8 cellular contexts compared by ENCODE assay signal in the genomic region with DNA sequence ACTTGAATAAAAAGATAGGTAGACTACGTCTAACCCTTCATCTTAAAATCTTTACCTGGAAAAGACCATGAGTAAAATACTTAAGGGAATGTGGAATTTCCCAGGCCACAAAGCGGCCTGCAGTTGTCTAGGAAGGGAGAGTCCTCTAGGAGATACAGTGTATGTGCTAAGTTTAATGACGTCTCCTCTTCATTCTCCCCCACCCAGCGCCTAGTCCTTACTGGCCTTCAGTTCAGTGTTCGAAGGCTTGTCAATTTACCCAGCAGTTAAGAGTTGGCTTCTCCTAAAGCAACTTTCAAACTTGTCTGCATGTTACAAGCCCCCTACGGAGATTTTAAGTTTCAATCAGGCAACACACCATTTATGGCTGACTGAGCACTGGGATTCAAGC. TPM values are rescaled to one million over a fixed set of nuclear protein-coding genes. Genes with fewer than 3 reads are reported as not detected.
A peak's percentile ranks its signal among the peaks of the same experiment; 100 is the strongest.
DNase-seq lines count a peak whose midpoint lies in the region; ATAC-seq and TF ChIP-seq lines count a peak whose summit lies in the region.

No MANE protein-coding gene starts in this region.

- ATAC-seq in GM21381 (IDR thresholded peaks at IDR 0.05; ENCODE audit: unreplicated experiment) = no peak

- intact Hi-C loops in activated T-helper 2 cell treated with anti-CD3 and anti-CD28 coated beads, Interferon-gamma antibody, Interleukin-2, Interleukin-4, amounts not matched to agents 10 μg/mL and 5 μg/mL and 100 μg/mL, durations not matched to agents 14 hours and 24 hours and 36 hours (cut with micrococcal nuclease) = loop anchor here (2.0 to 5.0 kb wide), 2 partner anchors 110 to 1010 kb away; a partner anchor contains a TSS
- intact Hi-C loops in thyroid gland (cut with DNase I) = loop anchor here (10.0 kb wide), 1 partner anchor 62 kb away; a partner anchor contains a TSS

- no peaks in the 10 kb centered on the region for H3K27me3 ChIP-seq in HUES6 (ENCODE audit: control insufficient read depth, insufficient read depth, low read length)
- H3K27me3 ChIP-seq in thyroid gland = no peaks in the 10 kb centered on the region

- TF ChIP-seq CTCF in AG10803 (conservative IDR thresholded peaks at IDR 0.05; ENCODE audit: low read length) (no peak), thyroid gland (IDR thresholded peaks at IDR 0.05) (no peak)

- no peaks in the 10 kb centered on the region for H3K27me3 Mint-ChIP-seq in activated T-helper 2 cell treated with anti-CD3 and anti-CD28 coated beads, Interferon-gamma antibody, Interleukin-2, Interleukin-4, amounts not matched to agents 10 μg/mL and 5 μg/mL and 100 μg/mL, durations not matched to agents 14 hours and 24 hours and 36 hours (ENCODE audit: low read depth)

- peaks cover 31% of the 10 kb centered on the region for H3K4me1 ChIP-seq in HUES6 (ENCODE audit: control insufficient read depth, insufficient read depth, low read length)
- H3K4me1 ChIP-seq in thyroid gland = peaks cover 12 to 18% of the 10 kb centered on the region in 2 donors

- H3K4me3 ChIP-seq in AG10803 (ENCODE audit: low read length) = peak overlapping the region; percentile 93
- H3K4me3 ChIP-seq in HUES6 (ENCODE audit: low read depth, low read length) = peak overlapping the region; percentile 91
- H3K4me3 ChIP-seq in thyroid gland (replicated peaks in 1 of 3) = peak overlapping the region in 1 of 3 donors; percentile 90

- WGBS in thyroid gland, 2 donors = 50 to 52% methylated on average over 6 of the region's 6 CpGs

- DNase-seq in AG10803 (ENCODE audit: low read depth) = no peak
- no peak for DNase-seq in activated T-helper 2 cell treated with anti-CD3 and anti-CD28 coated beads, Interferon-gamma antibody, Interleukin-2, Interleukin-4, amounts not matched to agents 10 μg/mL and 5 μg/mL and 100 μg/mL, durations not matched to agents 14 hours and 24 hours and 36 hours (ENCODE audit: low spot score)
- DNase-seq in islet precursor cell = peak; percentile 77
- DNase-seq in thyroid gland = peak in 1 of 2 donors; percentile 14
- DNase-seq in activated CD4-positive, CD25-positive, alpha-beta regulatory T cell (lab: John Stamatoyannopoulos, UW) = no peak
- no peak for DNase-seq in NOMO-1 treated with dmso at 0.1 percent for 144 hours (lab: John Stamatoyannopoulos, UW; ENCODE audit: unreplicated experiment)

- TF ChIP-seq POLR2A in thyroid gland (IDR thresholded peaks at IDR 0.05) = no peak

- H3K36me3 Mint-ChIP-seq in activated T-helper 2 cell treated with anti-CD3 and anti-CD28 coated beads, Interferon-gamma antibody, Interleukin-2, Interleukin-4, amounts not matched to agents 10 μg/mL and 5 μg/mL and 100 μg/mL, durations not matched to agents 14 hours and 24 hours and 36 hours (ENCODE audit: low read depth) = peaks cover 24% of the 10 kb centered on the region

- H3K36me3 ChIP-seq in HUES6 (ENCODE audit: control insufficient read depth, insufficient read depth, low read length) (no peaks in the 10 kb centered on the region), thyroid gland (no peaks in the 10 kb centered on the region)

- peak overlapping the region; percentile 99 for H3K27ac Mint-ChIP-seq in activated T-helper 2 cell treated with anti-CD3 and anti-CD28 coated beads, Interferon-gamma antibody, Interleukin-2, Interleukin-4, amounts not matched to agents 10 μg/mL and 5 μg/mL and 100 μg/mL, durations not matched to agents 14 hours and 24 hours and 36 hours

- peaks cover 37% of the 10 kb centered on the region for H3K4me1 Mint-ChIP-seq in activated T-helper 2 cell treated with anti-CD3 and anti-CD28 coated beads, Interferon-gamma antibody, Interleukin-2, Interleukin-4, amounts not matched to agents 10 μg/mL and 5 μg/mL and 100 μg/mL, durations not matched to agents 14 hours and 24 hours and 36 hours (ENCODE audit: low read depth)

- peak overlapping the region; percentile 92 for H3K9ac ChIP-seq in HUES6 (ENCODE audit: low read length)

- no peaks in the 10 kb centered on the region for H3K9me3 ChIP-seq in HUES6 (ENCODE audit: control insufficient read depth, insufficient read depth, low read depth, low read length)
- H3K9me3 ChIP-seq in thyroid gland = no peaks in the 10 kb centered on the region

- H3K4me3 Mint-ChIP-seq in activated T-helper 2 cell treated with anti-CD3 and anti-CD28 coated beads, Interferon-gamma antibody, Interleukin-2, Interleukin-4, amounts not matched to agents 10 μg/mL and 5 μg/mL and 100 μg/mL, durations not matched to agents 14 hours and 24 hours and 36 hours (ENCODE audit: low read depth) = peak overlapping the region; percentile 100

- peak overlapping the region; percentile 90 for H3K27ac ChIP-seq in HUES6 (ENCODE audit: low read depth, low read length)
- H3K27ac ChIP-seq in thyroid gland = peak overlapping the region; percentile 22 to 97 (median 79)

- H3K9me3 Mint-ChIP-seq in activated T-helper 2 cell treated with anti-CD3 and anti-CD28 coated beads, Interferon-gamma antibody, Interleukin-2, Interleukin-4, amounts not matched to agents 10 μg/mL and 5 μg/mL and 100 μg/mL, durations not matched to agents 14 hours and 24 hours and 36 hours = no peaks in the 10 kb centered on the region

RNA-seq across cellular contexts. Expression of a gene that starts 35.2 kb away (rescaled TPM):
- total RNA-seq in activated T-helper 2 cell treated with anti-CD3 and anti-CD28 coated beads, Interferon-gamma antibody, Interleukin-2, Interleukin-4, amounts not matched to agents 10 μg/mL and 5 μg/mL and 100 μg/mL, durations not matched to agents 14 hours and 24 hours and 36 hours = 0.32 and 0.39 TPM in 2 replicates
- 1 to 10 TPM; 7.5 to 9.8 (median 8.3) TPM for total RNA-seq in thyroid gland
